ENCODE assay signal across 8 cellular contexts in the genomic region with DNA sequence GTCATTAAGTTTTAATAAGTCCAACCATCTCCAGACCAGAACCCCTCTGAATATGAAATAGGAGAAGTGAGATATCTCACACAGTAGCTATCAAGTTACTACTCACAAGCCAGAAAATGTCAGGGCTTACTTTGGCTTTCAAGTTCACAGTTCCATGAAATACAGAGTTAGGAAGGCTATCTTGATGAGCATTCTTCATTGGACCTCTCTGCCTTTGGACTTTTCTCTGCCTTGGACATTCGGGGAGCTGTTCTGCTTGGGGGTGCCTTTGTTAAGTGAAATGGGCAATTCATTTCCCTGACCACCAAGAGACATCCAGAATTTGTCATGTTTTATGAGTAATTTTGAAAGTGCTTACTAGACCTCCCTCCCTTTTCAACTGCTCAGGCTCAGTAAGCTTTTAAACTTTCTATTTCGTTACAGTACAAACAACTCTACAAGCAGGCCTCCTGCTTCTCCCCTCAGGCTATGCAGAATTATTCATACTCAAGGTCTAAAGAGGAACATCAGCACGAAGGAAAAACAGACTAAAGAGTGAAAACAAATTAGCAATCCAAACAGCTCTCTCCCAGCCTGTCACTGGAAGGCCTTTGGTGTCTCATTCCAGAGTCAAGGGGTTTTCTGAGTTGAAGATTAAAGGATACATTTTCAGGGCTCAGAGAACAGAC.
DNase-seq lines count a peak whose midpoint lies in the region; ATAC-seq and TF ChIP-seq lines count a peak whose summit lies in the region.

No MANE protein-coding gene starts in this region.

- no peaks in the 10 kb centered on the region for H4K20me1 ChIP-seq in Karpas-422 (ENCODE audit: insufficient read depth, low read depth, low read length)

- no peaks in the 10 kb centered on the region for H3K9me2 ChIP-seq in Karpas-422 (replicated peaks; ENCODE audit: insufficient read depth, low read length)

- H3K4me2 ChIP-seq in Karpas-422 (ENCODE audit: low read depth, low read length, poor library complexity, severe bottlenecking): peak overlapping the region; percentile 57

- H3K4me3 ChIP-seq in Karpas-422 (ENCODE audit: low read length): no peak overlapping the region
- no peak overlapping the region for H3K4me3 ChIP-seq in fibroblast of mammary gland (ENCODE audit: control insufficient read depth, low read depth, low read length)

- peak overlapping the region; percentile 60; the same call in 1 of the 2 replicates for H3K27ac ChIP-seq in Karpas-422 (ENCODE audit: low read length)

- DNase-seq in Karpas-422: peak; percentile 48
- DNase-seq in fibroblast of mammary gland (ENCODE audit: low read depth): peak; percentile 44
- no peak for DNase-seq in activated naive CD4-positive, alpha-beta T cell treated with anti-CD3 and anti-CD28 coated beads, Interleukin-2, amount 50 U/mL, for 16 hours
- no peak for DNase-seq in activated CD4-positive, CD25-positive, alpha-beta regulatory T cell (lab: John Stamatoyannopoulos, UW)
- no peak for DNase-seq in NCI-H1694 treated with DMSO at 0.1 percent for 48 hours (lab: John Stamatoyannopoulos, UW)
- no peak for DNase-seq in NCI-H2196 (lab: John Stamatoyannopoulos, UW; ENCODE audit: unreplicated experiment)

- no peaks in the 10 kb centered on the region for H3K36me3 ChIP-seq in Karpas-422 (ENCODE audit: insufficient read depth, low read length)

- H3K27me3 ChIP-seq in Karpas-422 (ENCODE audit: low read length): no peaks in the 10 kb centered on the region

- H3K4me1 ChIP-seq in Karpas-422 (ENCODE audit: low read length): peaks cover 29% of the 10 kb centered on the region

- no peaks in the 10 kb centered on the region for H3K79me2 ChIP-seq in Karpas-422 (ENCODE audit: low read length)

- ATAC-seq in GM18498 (IDR thresholded peaks at IDR 0.05; ENCODE audit: unreplicated experiment) (peak; percentile 80), GM21737 (IDR thresholded peaks at IDR 0.05; ENCODE audit: unreplicated experiment) (peak; percentile 86)

- TF ChIP-seq CTCF in fibroblast of mammary gland (conservative IDR thresholded peaks at IDR 0.05; ENCODE audit: control insufficient read depth, insufficient read depth, low read depth, low read length): no peak

- H3K9ac ChIP-seq in Karpas-422 (ENCODE audit: low read length): peak overlapping the region; percentile 27; the same call in 1 of the 2 replicates

- no peaks in the 10 kb centered on the region for H3K9me3 ChIP-seq in Karpas-422 (ENCODE audit: low read length)

- peak overlapping the region; percentile 88 for H2AFZ ChIP-seq in Karpas-422 (ENCODE audit: low read length)

Comparison
In these comparisons a context has a peak if more than half of its experiments do, and no peak if none do; other contexts are left out.
1. DNase-seq: peak in Karpas-422 (single experiment) and fibroblast of mammary gland (single experiment); none in activated naive CD4-positive, alpha-beta T cell treated with anti-CD3 and anti-CD28 coated beads, Interleukin-2, amount 50 U/mL, for 16 hours (single experiment), activated CD4-positive, CD25-positive, alpha-beta regulatory T cell (0 of 4), NCI-H1694 treated with DMSO at 0.1 percent for 48 hours (single experiment) and NCI-H2196 (single experiment).